In genomic region chr1:149844096-149844495, GRCh38 we compare ENCODE assay signal across 8 cellular contexts. TPM values are rescaled to one million over a fixed set of nuclear protein-coding genes. Genes with fewer than 3 reads are reported as not detected.
DNase-seq lines count a peak whose midpoint lies in the region; ATAC-seq, FAIRE-seq and TF ChIP-seq lines count a peak whose summit lies in the region.

No MANE protein-coding gene starts in this region.

- H3K27me3 ChIP-seq in heart right ventricle, result no peaks in the 10 kb centered on the region
- H3K27me3 ChIP-seq in foreskin keratinocyte, result no peaks in the 10 kb centered on the region
- H3K27me3 ChIP-seq in small intestine (ENCODE audit: control insufficient read depth in 2 of 2, insufficient read depth in 2 of 2, low read length in 2 of 2), result no peaks in the 10 kb centered on the region

- WGBS in heart right ventricle, 2 donors, result 49 to 63% methylated on average over 3 of the region's 3 CpGs
- 14 to 29% (median 18%) methylated on average over 3 of the region's 3 CpGs for WGBS in small intestine, 3 donors

- no peaks in the 10 kb centered on the region for H3K9me3 ChIP-seq in heart right ventricle
- no peaks in the 10 kb centered on the region for H3K9me3 ChIP-seq in small intestine (ENCODE audit: control insufficient read depth, low read depth)

- TF ChIP-seq CTCF in heart right ventricle (IDR thresholded peaks at IDR 0.05), result no peak
- TF ChIP-seq CTCF in foreskin keratinocyte (conservative IDR thresholded peaks at IDR 0.05), result no peak

- no peaks in the 10 kb centered on the region for H3K27me3 Mint-ChIP-seq in activated CD4-positive, alpha-beta T cell treated with anti-CD3 and anti-CD28 coated beads, Interleukin-2, amount 10 ng/mL, durations not matched to agents 24 days and 14 days

- no peaks in the 10 kb centered on the region for H3K9me3 Mint-ChIP-seq in activated CD4-positive, alpha-beta T cell treated with anti-CD3 and anti-CD28 coated beads, Interleukin-2, amount 10 ng/mL, durations not matched to agents 24 days and 14 days

- H3K27ac ChIP-seq in heart right ventricle, result peak overlapping the region in 5 of 10 donors; percentile 61 to 89 (median 72)
- H3K27ac ChIP-seq in foreskin keratinocyte, result peak overlapping the region; percentile 96
- peak overlapping the region in 1 of 2 donors; percentile 74 for H3K27ac ChIP-seq in small intestine (ENCODE audit: low read depth in 1 of 2, low read length in 1 of 2)

- intact Hi-C loops in heart right ventricle (cut with DNase I), result no loop called here
- intact Hi-C loops in cardiac septum (cut with DNase I), result no loop called here
- intact Hi-C loops in activated CD4-positive, alpha-beta T cell treated with anti-CD3 and anti-CD28 coated beads, Interleukin-2, amount 10 ng/mL, durations not matched to agents 24 days and 14 days (cut with micrococcal nuclease), result no loop called here

- FAIRE-seq in small intestine (lab: Jason Lieb, UNC), result no peak

- peak overlapping the region; percentile 94 for H3K27ac Mint-ChIP-seq in activated CD4-positive, alpha-beta T cell treated with anti-CD3 and anti-CD28 coated beads, Interleukin-2, amount 10 ng/mL, durations not matched to agents 24 days and 14 days

- ATAC-seq in heart right ventricle, result no peak
- ATAC-seq in foreskin keratinocyte, result no peak
- no peak for ATAC-seq in GM18502 (IDR thresholded peaks at IDR 0.05; ENCODE audit: poor library complexity, unreplicated experiment)
- no peak for ATAC-seq in GM18858 (IDR thresholded peaks at IDR 0.05; ENCODE audit: unreplicated experiment)

- H3K36me3 Mint-ChIP-seq in activated CD4-positive, alpha-beta T cell treated with anti-CD3 and anti-CD28 coated beads, Interleukin-2, amount 10 ng/mL, durations not matched to agents 24 days and 14 days (ENCODE audit: low read depth), result peaks cover 33% of the 10 kb centered on the region

- H3K4me3 ChIP-seq in heart right ventricle, result peak overlapping the region in 9 of 10 donors; percentile 49 to 67 (median 62)
- peak overlapping the region in 1 of 2 donors; percentile 59 for H3K4me3 ChIP-seq in small intestine (ENCODE audit: low read depth in 1 of 2, low read length in 2 of 2)

- H3K36me3 ChIP-seq in heart right ventricle (peaks cover 0 to 26% (median 0%) of the 10 kb centered on the region in 9 donors), small intestine (ENCODE audit: control insufficient read depth in 2 of 2, insufficient read depth in 2 of 2, low read length in 2 of 2) (no peaks in the 10 kb centered on the region)

- peak overlapping the region; percentile 92 for H3K4me3 Mint-ChIP-seq in activated CD4-positive, alpha-beta T cell treated with anti-CD3 and anti-CD28 coated beads, Interleukin-2, amount 10 ng/mL, durations not matched to agents 24 days and 14 days

- peaks cover 46% of the 10 kb centered on the region for H3K4me1 Mint-ChIP-seq in activated CD4-positive, alpha-beta T cell treated with anti-CD3 and anti-CD28 coated beads, Interleukin-2, amount 10 ng/mL, durations not matched to agents 24 days and 14 days

- no peak for DNase-seq in heart right ventricle
- DNase-seq in cardiac septum (ENCODE audit: low spot score), result no peak
- DNase-seq in activated CD4-positive, alpha-beta T cell treated with anti-CD3 and anti-CD28 coated beads, Interleukin-2, amount 10 ng/mL, durations not matched to agents 24 days and 14 days, result peak; percentile 73
- peak in 1 of 2 donors; percentile 67 for DNase-seq in foreskin keratinocyte
- DNase-seq in small intestine, result peak; percentile 29
- no peak for DNase-seq in C1 segment of cervical spinal cord (lab: John Stamatoyannopoulos, UW)

- H3K4me1 ChIP-seq in heart right ventricle, result peaks cover 0 to 52% (median 36%) of the 10 kb centered on the region in 9 donors
- peaks cover 38% of the 10 kb centered on the region for H3K4me1 ChIP-seq in foreskin keratinocyte
- H3K4me1 ChIP-seq in small intestine (ENCODE audit: control insufficient read depth in 2 of 2, insufficient read depth in 1 of 2, low read depth in 1 of 2, low read length in 1 of 2), result peaks cover 7 to 12% of the 10 kb centered on the region in 2 donors

RNA-seq across cellular contexts. Expression of gene BOLA1, which starts 55.3 kb away (rescaled TPM):
- 10 to 100 TPM; 12.9 to 20.0 (median 15.8) TPM for total RNA-seq in heart right ventricle
- 10 to 100 TPM; 22.7 to 33.6 TPM for polyA plus RNA-seq in heart right ventricle
- 13.8 TPM for total RNA-seq in cardiac septum
- total RNA-seq in activated CD4-positive, alpha-beta T cell treated with anti-CD3 and anti-CD28 coated beads, Interleukin-2, amount 10 ng/mL, durations not matched to agents 24 days and 14 days, result 25.8 and 26.6 TPM in 2 replicates
- 16.6 and 18.2 TPM in 2 replicates for total RNA-seq in foreskin keratinocyte
- polyA plus RNA-seq in foreskin keratinocyte, result 23.5 and 25.8 TPM in 2 replicates
- 10 to 100 TPM; 24.7 to 49.4 (median 31.3) TPM for polyA plus RNA-seq in small intestine

Comparison
In these comparisons a context has a peak if more than half of its experiments do, and no peak if none do; other contexts are left out.
1. DNase-seq: peak in activated CD4-positive, alpha-beta T cell treated with anti-CD3 and anti-CD28 coated beads, Interleukin-2, amount 10 ng/mL, durations not matched to agents 24 days and 14 days (single experiment) and small intestine (single experiment); none in heart right ventricle (0 of 2), cardiac septum (single experiment) and C1 segment of cervical spinal cord (0 of 14).